10 cellular contexts compared by ENCODE assay signal in the genomic region with DNA sequence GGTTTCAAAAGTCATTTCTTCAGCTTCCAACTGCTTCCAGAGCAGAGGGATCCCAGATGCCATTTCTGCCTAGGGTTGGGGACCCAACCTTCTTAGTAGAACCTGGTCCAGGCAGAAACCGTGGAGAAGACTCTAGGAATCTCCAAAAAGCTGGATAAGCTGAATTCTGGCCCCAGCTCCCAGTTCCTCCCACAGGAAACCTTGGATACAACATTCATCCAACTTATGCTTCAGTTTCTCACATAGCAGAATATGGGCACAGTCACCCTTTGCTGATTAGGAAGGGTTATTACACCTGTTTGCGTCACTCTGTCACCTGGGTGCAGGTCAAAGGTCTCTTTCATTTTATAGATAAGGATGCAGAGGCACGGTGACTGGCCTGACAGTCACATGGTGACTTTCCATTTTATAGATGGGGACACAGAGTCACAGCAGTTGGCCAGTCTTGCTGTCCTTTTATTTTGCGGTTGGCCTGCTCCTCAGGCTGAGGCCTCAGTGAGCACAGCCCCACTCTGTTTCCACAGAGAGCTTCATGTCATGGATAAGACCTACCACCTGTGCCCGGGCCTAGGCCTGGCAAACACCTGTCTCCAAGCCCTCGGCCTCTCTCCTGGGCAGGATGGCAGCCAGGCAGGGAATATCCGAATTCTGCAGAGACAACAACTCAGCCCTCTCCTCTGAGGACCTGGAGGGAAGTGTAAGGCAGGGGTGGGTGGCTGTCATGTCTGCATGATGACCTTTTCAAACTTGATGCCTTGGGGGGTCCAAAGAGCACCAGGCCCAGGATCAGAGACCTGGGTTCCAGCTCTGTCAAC.
DNase-seq lines count a peak whose midpoint lies in the region; ATAC-seq and TF ChIP-seq lines count a peak whose summit lies in the region.
"Had no signal": no experiment of that assay in that cellular context is flagged by ENCODE, and none has a peak within 500 bp of the region (broad histone marks: within the 10 kb centered on the region; RNA-seq: fewer than 3 reads in every experiment).

No MANE protein-coding gene starts in this region.

- CTCF ChIA-PET in activated CD8-positive, alpha-beta T cell treated with anti-CD3 and anti-CD28 coated beads for 36 hours (lab: Charles Lee): interaction anchor here (1.0 to 2.4 kb wide), 5 partner anchors 10 to 33 kb away, joined by 3 to 12 read pairs (median 3); no protein-coding TSS in a partner anchor

- no peak for TF ChIP-seq CTCF in activated CD8-positive, alpha-beta T cell treated with anti-CD3 and anti-CD28 coated beads for 36 hours (IDR thresholded peaks at IDR 0.05)
- no peak for TF ChIP-seq CTCF in glutamatergic neuron (IDR thresholded peaks at IDR 0.05; ENCODE audit: partially characterized antibody, unreplicated experiment)
- no peak for TF ChIP-seq CTCF in BE2C (IDR thresholded peaks at IDR 0.05; ENCODE audit: low read depth, low read length)

- H3K4me1 ChIP-seq in BE2C: no peaks in the 10 kb centered on the region; the same call in 1 of the 2 replicates

- peak overlapping the region; percentile 18; the same call in 1 of the 2 replicates for H3K4me3 ChIP-seq in GM08714 (ENCODE audit: low read length)
- H3K4me3 ChIP-seq in BE2C (ENCODE audit: low read depth, low read length): no peak overlapping the region

- peaks cover 79% of the 10 kb centered on the region for H3K4me1 Mint-ChIP-seq in activated CD8-positive, alpha-beta T cell treated with anti-CD3 and anti-CD28 coated beads for 36 hours (ENCODE audit: low read depth)
- H3K4me1 Mint-ChIP-seq in glutamatergic neuron (ENCODE audit: low read depth, unreplicated experiment): no peaks in the 10 kb centered on the region

- H3K36me3 Mint-ChIP-seq in activated CD8-positive, alpha-beta T cell treated with anti-CD3 and anti-CD28 coated beads for 36 hours (ENCODE audit: low read depth): no peaks in the 10 kb centered on the region
- no peaks in the 10 kb centered on the region for H3K36me3 Mint-ChIP-seq in glutamatergic neuron (ENCODE audit: unreplicated experiment)

- peak overlapping the region; percentile 87 for H3K27ac Mint-ChIP-seq in activated CD8-positive, alpha-beta T cell treated with anti-CD3 and anti-CD28 coated beads for 36 hours
- H3K27ac Mint-ChIP-seq in glutamatergic neuron (ENCODE audit: unreplicated experiment): no peak overlapping the region

- no peaks in the 10 kb centered on the region for H3K9me3 Mint-ChIP-seq in activated CD8-positive, alpha-beta T cell treated with anti-CD3 and anti-CD28 coated beads for 36 hours
- peaks cover 20% of the 10 kb centered on the region for H3K9me3 Mint-ChIP-seq in glutamatergic neuron (ENCODE audit: unreplicated experiment)

- DNase-seq in activated CD8-positive, alpha-beta T cell treated with anti-CD3 and anti-CD28 coated beads for 36 hours: peak; percentile 25
- DNase-seq in glutamatergic neuron (peak; percentile 6), sciatic nerve (ENCODE audit: low spot score) (peak; percentile 50), BE2C (no peak), cortex of kidney (lab: John Stamatoyannopoulos, UW) (no peak), DMS153 (lab: John Stamatoyannopoulos, UW) (no peak)
- DNase-seq: effector CD8-positive, alpha-beta T cell; stimulated activated CD4-positive, alpha-beta T cell treated with anti-CD3 and anti-CD28 coated beads, Interleukin-12 subunit alpha, Interleukin-12 subunit beta, amount 100 ng/mL, for 4 hours had no signal

- ATAC-seq in activated CD8-positive, alpha-beta T cell treated with anti-CD3 and anti-CD28 coated beads for 36 hours: no peak
- ATAC-seq in sciatic nerve: no peak
- ATAC-seq in GM18517 (IDR thresholded peaks at IDR 0.05; ENCODE audit: unreplicated experiment): no peak

- intact Hi-C loops in activated CD8-positive, alpha-beta T cell treated with anti-CD3 and anti-CD28 coated beads for 36 hours (cut with micrococcal nuclease): no loop called here
- intact Hi-C loops in sciatic nerve (cut with DNase I): no loop called here

- POLR2A ChIA-PET in activated CD8-positive, alpha-beta T cell treated with anti-CD3 and anti-CD28 coated beads for 36 hours (lab: Charles Lee): interaction anchor here (0.8 to 2.0 kb wide), 9 partner anchors 11 to 150 kb away, joined by 3 to 12 read pairs (median 4); no protein-coding TSS in a partner anchor

- no peaks in the 10 kb centered on the region for H3K36me3 ChIP-seq in BE2C

- no peaks in the 10 kb centered on the region for H3K9me3 ChIP-seq in BE2C

- no peaks in the 10 kb centered on the region for H3K27me3 Mint-ChIP-seq in activated CD8-positive, alpha-beta T cell treated with anti-CD3 and anti-CD28 coated beads for 36 hours
- peaks cover 19% of the 10 kb centered on the region for H3K27me3 Mint-ChIP-seq in glutamatergic neuron (ENCODE audit: unreplicated experiment)

- H3K27me3 ChIP-seq in BE2C: no peaks in the 10 kb centered on the region

- H3K4me3 Mint-ChIP-seq in activated CD8-positive, alpha-beta T cell treated with anti-CD3 and anti-CD28 coated beads for 36 hours: peak overlapping the region; percentile 34
- no peak overlapping the region for H3K4me3 Mint-ChIP-seq in glutamatergic neuron (ENCODE audit: unreplicated experiment)

Comparison
In these comparisons a context has a peak if more than half of its experiments do, and no peak if none do; other contexts are left out.
1. DNase-seq: peak in activated CD8-positive, alpha-beta T cell treated with anti-CD3 and anti-CD28 coated beads for 36 hours (single experiment), glutamatergic neuron (single experiment) and sciatic nerve (single experiment); none in BE2C (single experiment), cortex of kidney (single experiment) and DMS153 (single experiment).